8 cellular contexts compared by ENCODE assay signal in genomic region chr19:57599761-57600383, GRCh38.
A peak's percentile ranks its signal among the peaks of the same experiment; 100 is the strongest.
DNase-seq lines count a peak whose midpoint lies in the region; ATAC-seq and TF ChIP-seq lines count a peak whose summit lies in the region.

Gene ZNF530, plus strand, starts transcription at chr19:57599885. Its CDS starts 4,461 bp downstream, at chr19:57604346.

- H3K27ac ChIP-seq in coronary artery (peak within 1 kb of the TSS in 1 of 2 donors; percentile 6), layer of hippocampus (ENCODE audit: low read depth, low read length) (peak within 1 kb of the TSS; percentile 41)

- H3K4me3 ChIP-seq in AG09309 (ENCODE audit: control insufficient read depth, low read depth, low read length) (peak within 1 kb of the TSS; percentile 80), coronary artery (peak within 1 kb of the TSS; percentile 80)

- H3K27me3 ChIP-seq in layer of hippocampus (ENCODE audit: control insufficient read depth, insufficient read depth, low read length): no peaks in the 10 kb centered on the region

- peak; percentile 93 for ATAC-seq in GM19023 (IDR thresholded peaks at IDR 0.05; ENCODE audit: unreplicated experiment)
- peak; percentile 91 for ATAC-seq in HG03342 (IDR thresholded peaks at IDR 0.05; ENCODE audit: unreplicated experiment)

- no peak for TF ChIP-seq CTCF in AG09309 (IDR thresholded peaks at IDR 0.05; ENCODE audit: control insufficient read depth, insufficient read depth, low read depth, low read length, missing control alignments)
- TF ChIP-seq CTCF in coronary artery (IDR thresholded peaks at IDR 0.05): no peak

- peak; percentile 55 for DNase-seq in AG09309 (ENCODE audit: low read depth)
- peak; percentile 73 for DNase-seq in NCI-H446 treated with DMSO at 0.1 percent for 48 hours (lab: John Stamatoyannopoulos, UW)
- peak; percentile 82 to 83 for DNase-seq in activated CD4-positive, alpha-beta T cell treated with anti-CD3 and anti-CD28 coated beads for 4 hours
- DNase-seq in coronary artery (ENCODE audit: low spot score): peak; percentile 93
- peak; percentile 81 to 86 (median 84) for DNase-seq in stimulated activated CD4-positive, alpha-beta T cell treated with anti-CD3 and anti-CD28 coated beads, Interleukin-1b, Interleukin-23, amount 100 ng/mL, for 24 hours (ENCODE audit: low read depth in 4 of 4, low spot score in 1 of 4)
